ENCODE assay signal across 20 cellular contexts in the genomic region with DNA sequence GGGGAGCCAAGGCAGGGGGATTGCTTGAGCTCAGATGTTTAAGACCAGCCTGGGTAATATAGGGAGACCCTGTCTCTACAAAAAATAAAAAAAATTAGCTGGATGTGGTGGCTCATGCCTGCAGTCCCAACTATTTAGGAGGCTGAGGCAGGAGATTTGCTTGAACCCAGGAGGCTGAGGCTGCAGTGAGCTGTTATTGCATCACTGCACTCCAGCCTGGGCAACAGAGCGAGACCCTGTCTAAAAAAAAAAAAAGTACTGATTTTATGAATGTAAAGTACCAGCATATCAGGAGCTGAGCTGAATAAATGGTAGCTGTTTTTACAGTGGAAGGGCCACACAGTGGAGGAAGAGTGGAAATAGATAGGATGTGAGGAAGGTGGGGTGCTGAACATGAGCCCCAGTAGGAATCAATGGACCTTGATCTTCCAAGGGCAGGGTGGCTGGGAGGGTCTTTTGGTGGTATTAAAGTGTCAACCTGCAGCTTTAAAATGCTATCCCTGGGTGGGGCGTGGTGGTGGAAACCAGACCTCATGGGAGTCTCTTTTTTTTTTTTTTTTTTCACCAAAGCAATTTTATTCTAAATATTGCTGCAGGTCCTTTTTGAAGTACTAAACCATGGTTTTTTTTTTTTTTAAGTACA. TPM values are rescaled to one million over a fixed set of nuclear protein-coding genes. Genes with fewer than 3 reads are reported as not detected.
DNase-seq lines count a peak whose midpoint lies in the region; ATAC-seq and TF ChIP-seq lines count a peak whose summit lies in the region.
"Had no signal": no experiment of that assay in that cellular context is flagged by ENCODE, and none has a peak within 500 bp of the region (broad histone marks: within the 10 kb centered on the region; RNA-seq: fewer than 3 reads in every experiment).

No MANE protein-coding gene starts in this region.

- H3K27me3 ChIP-seq in DOHH2 (ENCODE audit: control insufficient read depth, low read length) = no peaks in the 10 kb centered on the region
- H3K27me3 ChIP-seq in SU-DHL-6 (ENCODE audit: low read length) = no peaks in the 10 kb centered on the region
- H3K27me3 ChIP-seq: BE2C, MG63 had no signal

- H3K4me3 Mint-ChIP-seq in activated naive CD4-positive, alpha-beta T cell treated with anti-CD3 and anti-CD28 coated beads, Interleukin-2, amount 50 U/mL, for 24 hours = no peak overlapping the region
- no peak overlapping the region for H3K4me3 Mint-ChIP-seq in activated naive CD4-positive, alpha-beta T cell treated with anti-CD3 and anti-CD28 coated beads for 36 hours
- peak overlapping the region; percentile 96 for H3K4me3 Mint-ChIP-seq in neural crest cell

- H3K4me1 ChIP-seq in DOHH2 (ENCODE audit: control insufficient read depth, low read length) = peaks cover 36% of the 10 kb centered on the region
- H3K4me1 ChIP-seq: BE2C, Caco-2 had no signal

- H3K9me2 ChIP-seq in DOHH2 (replicated peaks; ENCODE audit: control insufficient read depth, low read length) (no peaks in the 10 kb centered on the region), SU-DHL-6 (replicated peaks; ENCODE audit: insufficient read depth, low read length) (no peaks in the 10 kb centered on the region)

- no peak overlapping the region for H2AFZ ChIP-seq in SU-DHL-6 (ENCODE audit: low read depth, low read length, severe bottlenecking)

- no peaks in the 10 kb centered on the region for H3K9me3 Mint-ChIP-seq in activated naive CD4-positive, alpha-beta T cell treated with anti-CD3 and anti-CD28 coated beads, Interleukin-2, amount 50 U/mL, for 24 hours
- H3K9me3 Mint-ChIP-seq in activated naive CD4-positive, alpha-beta T cell treated with anti-CD3 and anti-CD28 coated beads for 36 hours = no peaks in the 10 kb centered on the region
- no peaks in the 10 kb centered on the region for H3K9me3 Mint-ChIP-seq in neural crest cell

- H3K36me3 ChIP-seq in DOHH2 (ENCODE audit: control insufficient read depth, low read length) = peaks cover 12% of the 10 kb centered on the region
- H3K36me3 ChIP-seq in SU-DHL-6 (ENCODE audit: low read length) = no peaks in the 10 kb centered on the region; the same call in 1 of the 2 replicates
- H3K36me3 ChIP-seq: BE2C, MG63 had no signal

- peaks cover 3% of the 10 kb centered on the region for H3K36me3 Mint-ChIP-seq in activated naive CD4-positive, alpha-beta T cell treated with anti-CD3 and anti-CD28 coated beads, Interleukin-2, amount 50 U/mL, for 24 hours
- no peaks in the 10 kb centered on the region for H3K36me3 Mint-ChIP-seq in activated naive CD4-positive, alpha-beta T cell treated with anti-CD3 and anti-CD28 coated beads for 36 hours (ENCODE audit: low read depth)
- H3K36me3 Mint-ChIP-seq in neural crest cell (ENCODE audit: low read depth) = no peaks in the 10 kb centered on the region

- no peaks in the 10 kb centered on the region for H3K9me3 ChIP-seq in DOHH2 (ENCODE audit: control insufficient read depth, insufficient read depth, low read length)
- no peaks in the 10 kb centered on the region for H3K9me3 ChIP-seq in SU-DHL-6 (ENCODE audit: insufficient read depth, low read length)
- H3K9me3 ChIP-seq: BE2C, Caco-2, MG63 had no signal

- H3K27ac ChIP-seq in DOHH2 (ENCODE audit: low read depth, low read length) = no peak overlapping the region
- no peak overlapping the region for H3K27ac ChIP-seq in SU-DHL-6 (ENCODE audit: low read depth, low read length)
- H3K27ac ChIP-seq: SK-N-MC had no signal

- no peak overlapping the region for H3K9ac ChIP-seq in SU-DHL-6 (ENCODE audit: low read length)

- no peak for DNase-seq in activated naive CD4-positive, alpha-beta T cell treated with anti-CD3 and anti-CD28 coated beads for 36 hours
- DNase-seq in neural crest cell (ENCODE audit: low read depth, low spot score) = no peak
- DNase-seq: 8988T, BE2C, Caco-2, HCEC 1CT, KG1, MG63, NCI-H1092 treated with DMSO at 0.1 percent for 48 hours, NCI-H2081 treated with DMSO at 0.1 percent for 48 hours, NCI-H510A treated with DMSO at 0.1 percent for 48 hours, NCI-H82, Right ventricle myocardium superior had no signal

- H3K4me3 ChIP-seq in DOHH2 (ENCODE audit: low read length) = peak overlapping the region; percentile 89
- no peak overlapping the region for H3K4me3 ChIP-seq in SU-DHL-6 (ENCODE audit: insufficient read depth, low read length, poor library complexity, severe bottlenecking)
- H3K4me3 ChIP-seq: MG63, SK-N-MC had no signal

- peak overlapping the region; percentile 26 for H3K27ac Mint-ChIP-seq in activated naive CD4-positive, alpha-beta T cell treated with anti-CD3 and anti-CD28 coated beads, Interleukin-2, amount 50 U/mL, for 24 hours
- no peak overlapping the region for H3K27ac Mint-ChIP-seq in activated naive CD4-positive, alpha-beta T cell treated with anti-CD3 and anti-CD28 coated beads for 36 hours
- H3K27ac Mint-ChIP-seq in neural crest cell (ENCODE audit: unreplicated experiment) = no peak overlapping the region

- CTCF ChIA-PET in activated naive CD4-positive, alpha-beta T cell treated with anti-CD3 and anti-CD28 coated beads for 36 hours (lab: Charles Lee) = interaction anchor here (1.2 to 1.5 kb wide), 2 partner anchors 9 to 38 kb away, joined by 3 read pairs; no protein-coding TSS in a partner anchor

- H4K20me1 ChIP-seq in DOHH2 (ENCODE audit: control insufficient read depth, insufficient read depth, low read depth, low read length) (no peaks in the 10 kb centered on the region), SU-DHL-6 (ENCODE audit: low read depth, low read length) (no peaks in the 10 kb centered on the region)

- H3K79me2 ChIP-seq in DOHH2 (ENCODE audit: control insufficient read depth, low read length) (peaks cover 27% of the 10 kb centered on the region), SU-DHL-6 (ENCODE audit: insufficient read depth, low read length) (peaks cover 5% of the 10 kb centered on the region; the same call in 1 of the 2 replicates)

- intact Hi-C loops in activated naive CD4-positive, alpha-beta T cell treated with anti-CD3 and anti-CD28 coated beads for 36 hours (cut with micrococcal nuclease) = no loop called here

- peaks cover 48% of the 10 kb centered on the region for H3K4me1 Mint-ChIP-seq in activated naive CD4-positive, alpha-beta T cell treated with anti-CD3 and anti-CD28 coated beads, Interleukin-2, amount 50 U/mL, for 24 hours
- H3K4me1 Mint-ChIP-seq in activated naive CD4-positive, alpha-beta T cell treated with anti-CD3 and anti-CD28 coated beads for 36 hours (ENCODE audit: low read depth) = peaks cover 36% of the 10 kb centered on the region
- H3K4me1 Mint-ChIP-seq in neural crest cell = peaks cover 20% of the 10 kb centered on the region

- TF ChIP-seq CTCF in DOHH2 (IDR thresholded peaks at IDR 0.05; ENCODE audit: low read depth, low read length, poor library complexity, severe bottlenecking) (no peak), SU-DHL-6 (IDR thresholded peaks at IDR 0.05; ENCODE audit: insufficient read depth, low read length, poor library complexity, severe bottlenecking) (no peak), neural crest cell (conservative IDR thresholded peaks at IDR 0.05) (no peak)

- H3K4me2 ChIP-seq in DOHH2 (ENCODE audit: low read length) (peak overlapping the region; percentile 87), SU-DHL-6 (ENCODE audit: low read depth, low read length, poor library complexity, severe bottlenecking) (peak overlapping the region; percentile 87)

- no peaks in the 10 kb centered on the region for H3K27me3 Mint-ChIP-seq in activated naive CD4-positive, alpha-beta T cell treated with anti-CD3 and anti-CD28 coated beads, Interleukin-2, amount 50 U/mL, for 24 hours
- no peaks in the 10 kb centered on the region for H3K27me3 Mint-ChIP-seq in activated naive CD4-positive, alpha-beta T cell treated with anti-CD3 and anti-CD28 coated beads for 36 hours (ENCODE audit: low read depth)
- H3K27me3 Mint-ChIP-seq in neural crest cell (ENCODE audit: low read depth) = peaks cover 12% of the 10 kb centered on the region

- ATAC-seq in HG02759 (IDR thresholded peaks at IDR 0.05; ENCODE audit: unreplicated experiment) = no peak
- ATAC-seq in GM21515 (IDR thresholded peaks at IDR 0.05; ENCODE audit: unreplicated experiment) = no peak
- ATAC-seq in HG02885 (IDR thresholded peaks at IDR 0.05; ENCODE audit: poor library complexity, unreplicated experiment) = no peak

- H3F3A ChIP-seq in DOHH2 (ENCODE audit: control insufficient read depth, insufficient read depth) (peaks cover 10% of the 10 kb centered on the region), SU-DHL-6 (ENCODE audit: insufficient read depth) (peaks cover 9% of the 10 kb centered on the region; the same call in 1 of the 2 replicates)

RNA-seq across cellular contexts. Expression of gene ATP23, which starts 2.2 kb away (rescaled TPM):
- 10 to 100 TPM; 11.3 to 11.9 TPM for total RNA-seq in activated naive CD4-positive, alpha-beta T cell treated with anti-CD3 and anti-CD28 coated beads for 36 hours
- total RNA-seq in neural crest cell = 7.7 and 8.0 TPM in 2 replicates
